Comparison of ENCODE assay signal across 25 cellular contexts in genomic region chr10:76185476-76186255, GRCh38.
DNase-seq lines count a peak whose midpoint lies in the region; ATAC-seq, FAIRE-seq and TF ChIP-seq lines count a peak whose summit lies in the region.
"Had no signal": no experiment of that assay in that cellular context is flagged by ENCODE, and none has a peak within 500 bp of the region (broad histone marks: within the 10 kb centered on the region; RNA-seq: fewer than 3 reads in every experiment).

No MANE protein-coding gene starts in this region.

- no peaks in the 10 kb centered on the region for H3K36me3 Mint-ChIP-seq in natural killer cell
- H3K36me3 Mint-ChIP-seq: activated CD8-positive, alpha-beta memory T cell treated with anti-CD3 and anti-CD28 coated beads, Interleukin-2, amount 10 ng/mL, durations not matched to agents 7 days and 5 days; brain; naive thymus-derived CD8-positive, alpha-beta T cell; WTC11 had no signal

- H3K4me1 Mint-ChIP-seq in natural killer cell, result no peaks in the 10 kb centered on the region
- H3K4me1 Mint-ChIP-seq: activated CD8-positive, alpha-beta memory T cell treated with anti-CD3 and anti-CD28 coated beads, Interleukin-2, amount 10 ng/mL, durations not matched to agents 7 days and 5 days; naive thymus-derived CD8-positive, alpha-beta T cell had no signal

- H3K4me3 Mint-ChIP-seq in natural killer cell, result no peak overlapping the region
- H3K4me3 Mint-ChIP-seq: activated CD8-positive, alpha-beta memory T cell treated with anti-CD3 and anti-CD28 coated beads, Interleukin-2, amount 10 ng/mL, durations not matched to agents 7 days and 5 days; brain; CD4-positive, alpha-beta T cell; naive thymus-derived CD8-positive, alpha-beta T cell; WTC11 had no signal

- H3K9ac ChIP-seq in SK-N-MC (ENCODE audit: insufficient read length), result no peak overlapping the region

- peak overlapping the region; percentile 50 for H3K27ac ChIP-seq in SK-N-MC
- H3K27ac ChIP-seq: thyroid gland had no signal

- DNase-seq in AG08395 (ENCODE audit: low spot score), result peak; percentile 14
- DNase-seq in SK-N-MC (ENCODE audit: low read depth, low spot score), result no peak
- DNase-seq in fibroblast of gingiva (ENCODE audit: low read depth), result peak; percentile 57
- no peak for DNase-seq in natural killer cell
- no peak for DNase-seq in OCI-M2 (lab: John Stamatoyannopoulos, UW; ENCODE audit: unreplicated experiment)
- DNase-seq in NCI-H226, result no peak
- DNase-seq: activated CD8-positive, alpha-beta memory T cell treated with anti-CD3 and anti-CD28 coated beads, Interleukin-2, amount 10 ng/mL, durations not matched to agents 7 days and 5 days; activated naive CD4-positive, alpha-beta T cell; activated T-cell treated with anti-CD3 and anti-CD28 coated beads, Interleukin-2, amount 50 U/mL, for 48 hours; CD4-positive, alpha-beta T cell; KBM-7; naive thymus-derived CD8-positive, alpha-beta T cell; NCI-H1092 treated with DMSO at 0.1 percent for 48 hours; NCI-H1694 treated with DMSO at 0.1 percent for 48 hours; NCI-H446 treated with DMSO at 0.1 percent for 48 hours; NCI-H774; stimulated activated CD4-positive, alpha-beta T cell treated with anti-CD3 and anti-CD28 coated beads, Interleukin-1b, Interleukin-23, amount 100 ng/mL, for 48 hours; stimulated activated naive CD8-positive, alpha-beta T cell treated with anti-CD3 and anti-CD28 coated beads, Interleukin-15, Interleukin-2, amounts not matched to agents 100 U/mL and 50 U/mL, for 24 hours; thyroid gland had no signal

- H3K9me3 Mint-ChIP-seq in natural killer cell, result no peaks in the 10 kb centered on the region
- H3K9me3 Mint-ChIP-seq: CD4-positive, alpha-beta T cell had no signal

- no peaks in the 10 kb centered on the region for H3K9me3 ChIP-seq in SK-N-MC (ENCODE audit: low read depth, low read length)
- H3K9me3 ChIP-seq: thyroid gland had no signal

- FAIRE-seq in islet of Langerhans (lab: Jason Lieb, UNC), result peak; percentile 41
- FAIRE-seq: A204.1, HTR-8/SVneo had no signal

- no peak overlapping the region for H3K27ac Mint-ChIP-seq in natural killer cell
- H3K27ac Mint-ChIP-seq: activated CD8-positive, alpha-beta memory T cell treated with anti-CD3 and anti-CD28 coated beads, Interleukin-2, amount 10 ng/mL, durations not matched to agents 7 days and 5 days; CD4-positive, alpha-beta T cell; naive thymus-derived CD8-positive, alpha-beta T cell; WTC11 had no signal

- no peak overlapping the region for H3K4me3 ChIP-seq in SK-N-MC
- H3K4me3 ChIP-seq: thyroid gland had no signal

- H3K27me3 Mint-ChIP-seq in natural killer cell (ENCODE audit: low read depth in 2 of 2), result no peaks in the 10 kb centered on the region
- H3K27me3 Mint-ChIP-seq: activated CD8-positive, alpha-beta memory T cell treated with anti-CD3 and anti-CD28 coated beads, Interleukin-2, amount 10 ng/mL, durations not matched to agents 7 days and 5 days; CD4-positive, alpha-beta T cell had no signal

- H3K36me3 ChIP-seq in SK-N-MC (ENCODE audit: insufficient read depth, low read length), result no peaks in the 10 kb centered on the region
- H3K36me3 ChIP-seq: thyroid gland had no signal

- intact Hi-C loops in natural killer cell (cut with micrococcal nuclease), result no loop called here

- no peak for ATAC-seq in natural killer cell
- ATAC-seq in activated CD4-positive, CD25-positive, alpha-beta regulatory T cell treated with anti-CD3 and anti-CD28 coated beads, Interleukin-2, amount 50 U/mL, for 24 hours, result no peak
- ATAC-seq: activated CD8-positive, alpha-beta memory T cell treated with anti-CD3 and anti-CD28 coated beads, Interleukin-2, amount 10 ng/mL, durations not matched to agents 7 days and 5 days; naive thymus-derived CD8-positive, alpha-beta T cell; stimulated activated naive CD8-positive, alpha-beta T cell treated with anti-CD3 and anti-CD28 coated beads, Interleukin-15, Interleukin-2, amounts not matched to agents 100 U/mL and 50 U/mL, for 24 hours; WTC11 had no signal

- TF ChIP-seq CTCF in natural killer cell (IDR thresholded peaks at IDR 0.05), result no peak

Comparison
In these comparisons a context has a peak if more than half of its experiments do, and no peak if none do; other contexts are left out.
1. DNase-seq: peak in AG08395 (single experiment) and fibroblast of gingiva (single experiment); none in SK-N-MC (single experiment), natural killer cell (single experiment), OCI-M2 (single experiment) and NCI-H226 (single experiment).